ENCODE assay signal across 12 cellular contexts in the genomic region with DNA sequence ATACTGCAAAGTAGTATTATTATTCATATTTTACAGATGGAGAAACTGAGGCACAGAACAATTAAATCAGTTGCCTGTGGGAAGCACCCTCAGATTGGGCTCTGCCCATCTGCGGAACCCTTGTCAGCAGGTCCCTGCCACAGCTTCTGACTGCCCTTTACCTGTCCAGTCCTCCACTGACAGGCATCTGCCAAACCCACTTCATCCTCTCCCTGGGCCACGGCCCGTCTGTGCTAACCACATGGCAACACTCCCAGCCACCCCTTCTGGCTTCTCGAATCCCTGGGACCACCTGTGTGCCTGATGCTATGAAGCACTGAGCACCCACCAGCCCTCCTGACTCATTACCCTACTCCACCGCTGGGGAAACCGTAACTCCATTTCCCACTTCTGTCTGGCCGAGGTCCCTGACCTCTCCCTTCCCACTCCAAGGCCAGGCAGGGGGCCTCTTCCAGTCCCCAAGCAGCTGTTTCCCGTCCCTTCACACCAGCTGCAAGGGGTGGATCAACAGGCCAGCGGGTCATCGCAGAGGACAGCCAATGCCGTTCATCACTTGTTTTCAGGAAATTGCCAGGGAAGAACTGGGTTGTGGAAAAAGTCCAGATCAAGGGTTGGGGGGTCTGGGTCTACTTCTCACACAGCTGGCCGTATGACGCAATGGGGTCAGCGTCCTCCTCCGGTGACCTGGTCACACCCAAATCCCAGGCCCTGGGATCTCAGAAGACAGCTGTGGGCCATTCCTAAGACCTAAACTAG. TPM values are rescaled to one million over a fixed set of nuclear protein-coding genes. Genes with fewer than 3 reads are reported as not detected.
DNase-seq lines count a peak whose midpoint lies in the region; ATAC-seq, FAIRE-seq and TF ChIP-seq lines count a peak whose summit lies in the region.
"Had no signal": no experiment of that assay in that cellular context is flagged by ENCODE, and none has a peak within 500 bp of the region (broad histone marks: within the 10 kb centered on the region; RNA-seq: fewer than 3 reads in every experiment).

No MANE protein-coding gene starts in this region.

- H3K9me3 ChIP-seq in GM12878 (replicated peaks; ENCODE audit: control insufficient read depth, insufficient read depth, low read length) (no peaks in the 10 kb centered on the region), right cardiac atrium (ENCODE audit: control insufficient read depth, low read length) (no peaks in the 10 kb centered on the region), mammary epithelial cell (replicated peaks; ENCODE audit: insufficient read depth, low read length) (no peaks in the 10 kb centered on the region)

- H3K27ac ChIP-seq in GM12878 (ENCODE audit: control insufficient read depth, insufficient read depth) (no peak overlapping the region), right cardiac atrium (ENCODE audit: low read length) (peak overlapping the region; percentile 2), mammary epithelial cell (ENCODE audit: insufficient read depth, low read depth, low read length) (no peak overlapping the region)

- H4K20me1 ChIP-seq in GM12878 (ENCODE audit: control insufficient read depth, insufficient read depth) (no peaks in the 10 kb centered on the region), mammary epithelial cell (ENCODE audit: insufficient read depth, low read length) (no peaks in the 10 kb centered on the region)

- TF ChIP-seq RAD21 in GM12878 (IDR thresholded peaks at IDR 0.05; ENCODE audit: insufficient read depth, low read depth, low read length) = no peak

- TF ChIP-seq CTCF in GM13977 (IDR thresholded peaks at IDR 0.05; ENCODE audit: extremely low read depth, insufficient read depth, missing control alignments) (no peak), GM12878 (IDR thresholded peaks at IDR 0.05 in 2 of 3, conservative IDR thresholded peaks at IDR 0.05 in 1 of 3; ENCODE audit: control insufficient read depth in 2 of 3, extremely low read depth in 1 of 3, insufficient read depth in 1 of 3, low read depth in 3 of 3, low read length in 3 of 3) (0 out of 6 replicates have a peak, but pooled peaks of 2 of the 3 experiments have one; percentile 4 to 12), mammary epithelial cell (conservative IDR thresholded peaks at IDR 0.05 in 1 of 2, IDR thresholded peaks at IDR 0.05 in 1 of 2; ENCODE audit: extremely low read depth in 1 of 2, insufficient read depth in 1 of 2, low read depth in 1 of 2, low read length in 2 of 2) (no peak)

- H3K4me2 ChIP-seq in GM12878 (ENCODE audit: control insufficient read depth, insufficient read depth) (no peak overlapping the region), mammary epithelial cell (ENCODE audit: insufficient read depth, low read depth, low read length) (no peak overlapping the region)

- H3K36me3 ChIP-seq in GM12878 (ENCODE audit: control insufficient read depth in 2 of 2, insufficient read depth in 2 of 2, low read length in 1 of 2) = no peaks in the 10 kb centered on the region
- no peaks in the 10 kb centered on the region for H3K36me3 ChIP-seq in mammary epithelial cell (ENCODE audit: insufficient read depth, low read length)

- WGBS in GM12878 (ENCODE audit: insufficient coverage, insufficient replicate concordance, low lambda C conversion rate, missing lambda C conversion rate) = 10% methylated on average over 15 of the region's 15 CpGs
- WGBS in right cardiac atrium = 15% methylated on average over 15 of the region's 15 CpGs
- WGBS in mammary epithelial cell (ENCODE audit: low coverage, missing lambda C conversion rate) = 51% methylated on average over 13 of the region's 15 CpGs

- CTCF ChIA-PET in GM12878 (lab: Yijun Ruan, JAX) = interaction anchor here (0.6 kb wide), 1 partner anchor 76 kb away, joined by 3 read pairs; no protein-coding TSS in a partner anchor
- CTCF ChIA-PET in mammary epithelial cell (lab: Charles Lee; ENCODE audit: low non-redundant PET) = no interaction called here

- no peak for TF ChIP-seq EP300 in GM12878 (IDR thresholded peaks at IDR 0.05; ENCODE audit: borderline replicate concordance in 1 of 2, control insufficient read depth in 1 of 2, low read depth in 2 of 2, low read length in 2 of 2)

- no peak overlapping the region for H3K4me3 Mint-ChIP-seq in activated T-helper 17 cell treated with anti-CD3 and anti-CD28 coated beads, Interleukin-2, amount 50 U/mL, for 72 hours
- H3K4me3 Mint-ChIP-seq in effector memory CD8-positive, alpha-beta T cell = no peak overlapping the region
- H3K4me3 Mint-ChIP-seq: activated T-cell treated with anti-CD3 and anti-CD28 coated beads, Interleukin-2, amount 50 U/mL, for 72 hours; T-helper 1 cell treated with Interleukin-12 subunit alpha and Interleukin-12 subunit beta and Interleukin-4 antibody, amounts not matched to agents 30 μg/mL and 1 μg/mL, for 36 hours had no signal

- no peak overlapping the region for H2AFZ ChIP-seq in GM12878 (ENCODE audit: control insufficient read depth, low read depth, low read length)
- H2AFZ ChIP-seq in mammary epithelial cell (ENCODE audit: low read depth, low read length) = no peak overlapping the region

- H3K9ac ChIP-seq in GM12878 (ENCODE audit: control insufficient read depth, insufficient read depth, low read length) (no peak overlapping the region), mammary epithelial cell (ENCODE audit: insufficient read depth, low read length) (no peak overlapping the region)

- intact Hi-C loops in GM12878 (cut with micrococcal nuclease; ENCODE audit: unreplicated experiment) = no loop called here
- intact Hi-C loops in right cardiac atrium (cut with DNase I) = no loop called here
- intact Hi-C loops in mammary epithelial cell (cut with micrococcal nuclease) = no loop called here

- no peak overlapping the region for H3K27ac Mint-ChIP-seq in activated T-helper 17 cell treated with anti-CD3 and anti-CD28 coated beads, Interleukin-2, amount 50 U/mL, for 72 hours
- peak overlapping the region in 1 of 2 donors; percentile 41 for H3K27ac Mint-ChIP-seq in effector memory CD8-positive, alpha-beta T cell
- H3K27ac Mint-ChIP-seq: activated T-cell treated with anti-CD3 and anti-CD28 coated beads, Interleukin-2, amount 50 U/mL, for 72 hours; T-helper 1 cell treated with Interleukin-12 subunit alpha and Interleukin-12 subunit beta and Interleukin-4 antibody, amounts not matched to agents 30 μg/mL and 1 μg/mL, for 36 hours had no signal

- RAD21 ChIA-PET in GM12878 (lab: Charles Lee; ENCODE audit: unreplicated experiment) = interaction anchor here (0.6 to 0.8 kb wide), 2 partner anchors 14 to 163 kb away, joined by 3 to 4 read pairs; no protein-coding TSS in a partner anchor

- no peaks in the 10 kb centered on the region for H3K36me3 Mint-ChIP-seq in activated T-helper 17 cell treated with anti-CD3 and anti-CD28 coated beads, Interleukin-2, amount 50 U/mL, for 72 hours (ENCODE audit: low read depth)
- H3K36me3 Mint-ChIP-seq in effector memory CD8-positive, alpha-beta T cell (ENCODE audit: insufficient read depth) = no peaks in the 10 kb centered on the region

- H3K4me1 Mint-ChIP-seq in activated T-helper 17 cell treated with anti-CD3 and anti-CD28 coated beads, Interleukin-2, amount 50 U/mL, for 72 hours = peaks cover 4% of the 10 kb centered on the region
- H3K4me1 Mint-ChIP-seq in effector memory CD8-positive, alpha-beta T cell (ENCODE audit: low read depth in 2 of 2) = peaks cover 13% of the 10 kb centered on the region in 2 donors

- in situ Hi-C loops in GM13977 (cut with MboI; ENCODE audit: low pct_unique_long_range_greater_than_20kb, low sequenced_read_pairs, unreplicated experiment) = no loop called here
- in situ Hi-C loops in GM12878 (cut with MboI) = no loop called here
- in situ Hi-C loops in mammary epithelial cell (cut with MboI; ENCODE audit: low sequenced_read_pairs in 2 of 2) = no loop called here

- no peak for TF ChIP-seq POLR2A in GM12878 (IDR thresholded peaks at IDR 0.05; ENCODE audit: low read depth, low read length)

- no peak for FAIRE-seq in GM12878 (lab: Jason Lieb, UNC)

- H3K79me2 ChIP-seq in GM12878 (ENCODE audit: control insufficient read depth, insufficient read depth, low read length) = no peaks in the 10 kb centered on the region
- H3K79me2 ChIP-seq in mammary epithelial cell (ENCODE audit: insufficient read depth, low read length) = no peaks in the 10 kb centered on the region

- SMC1A ChIA-PET in GM12878 (lab: Charles Lee; ENCODE audit: uncharacterized antibody, unreplicated experiment) = interaction anchor here (0.5 kb wide), 1 partner anchor 21 kb away, joined by 3 read pairs; no protein-coding TSS in a partner anchor

- no peaks in the 10 kb centered on the region for H3K9me3 Mint-ChIP-seq in activated T-helper 17 cell treated with anti-CD3 and anti-CD28 coated beads, Interleukin-2, amount 50 U/mL, for 72 hours
- no peaks in the 10 kb centered on the region for H3K9me3 Mint-ChIP-seq in effector memory CD8-positive, alpha-beta T cell
- H3K9me3 Mint-ChIP-seq: activated T-cell treated with anti-CD3 and anti-CD28 coated beads, Interleukin-2, amount 50 U/mL, for 72 hours; T-helper 1 cell treated with Interleukin-12 subunit alpha and Interleukin-12 subunit beta and Interleukin-4 antibody, amounts not matched to agents 30 μg/mL and 1 μg/mL, for 36 hours had no signal

- no peak for ATAC-seq in GM12878
- ATAC-seq in right cardiac atrium = peak; percentile 38 to 75
- no peak for ATAC-seq in activated T-helper 17 cell treated with anti-CD3 and anti-CD28 coated beads, Interleukin-2, amount 50 U/mL, for 72 hours (replicated peaks)
- no peak for ATAC-seq in effector memory CD8-positive, alpha-beta T cell (replicated peaks)
- ATAC-seq: activated T-cell treated with anti-CD3 and anti-CD28 coated beads, Interleukin-2, amount 50 U/mL, for 72 hours had no signal

- peaks cover 12% of the 10 kb centered on the region for H3K27me3 Mint-ChIP-seq in activated T-helper 17 cell treated with anti-CD3 and anti-CD28 coated beads, Interleukin-2, amount 50 U/mL, for 72 hours
- H3K27me3 Mint-ChIP-seq in effector memory CD8-positive, alpha-beta T cell = peaks cover 12 to 30% of the 10 kb centered on the region in 2 donors

- H3K27me3 ChIP-seq in GM12878 (replicated peaks in 1 of 2; ENCODE audit: control insufficient read depth in 2 of 2, insufficient read depth in 2 of 2, low read length in 1 of 2) = peaks cover 2% of the 10 kb centered on the region in 2 experiments; a peak in 3 of 4 replicates
- no peaks in the 10 kb centered on the region for H3K27me3 ChIP-seq in right cardiac atrium (ENCODE audit: control insufficient read depth, insufficient read depth)
- H3K27me3 ChIP-seq in mammary epithelial cell (ENCODE audit: insufficient read depth, low read length) = no peaks in the 10 kb centered on the region

- POLR2A ChIA-PET in GM12878 (lab: Charles Lee) = no interaction called here

- H3K4me1 ChIP-seq in GM12878 (ENCODE audit: control insufficient read depth, insufficient read depth, low read length) (peaks cover 5% of the 10 kb centered on the region), right cardiac atrium (ENCODE audit: control insufficient read depth, insufficient read depth, low read length) (no peaks in the 10 kb centered on the region), mammary epithelial cell (ENCODE audit: insufficient read depth, low read length) (peaks cover 5% of the 10 kb centered on the region)

- BruUV-seq in GM12878 (replicated peaks; lab: Mats Ljungman, UMichigan) (no TSS peak), mammary epithelial cell (replicated peaks; lab: Mats Ljungman, UMichigan) (no TSS peak)

- H3K4me3 ChIP-seq in GM12878 (no peak overlapping the region), right cardiac atrium (ENCODE audit: low read length) (no peak overlapping the region), mammary epithelial cell (replicated peaks in 1 of 3; ENCODE audit: insufficient read depth in 1 of 3, low read depth in 2 of 3, low read length in 3 of 3) (no peak overlapping the region)

- DNase-seq in GM13977 (ENCODE audit: low spot score) (peak; percentile 20), GM12878 (ENCODE audit: low read depth, low spot score) (no peak), right cardiac atrium (peak; percentile 80 to 87 (median 80)), putamen (ENCODE audit: low spot score) (peak; percentile 39), mammary epithelial cell (no peak)
- no peak for DNase-seq in activated CD4-positive, CD25-positive, alpha-beta regulatory T cell (lab: John Stamatoyannopoulos, UW)
- no peak for DNase-seq in effector memory CD8-positive, alpha-beta T cell
- DNase-seq: activated T-cell treated with anti-CD3 and anti-CD28 coated beads, Interleukin-2, amount 50 U/mL, for 72 hours; DMS79; NCI-H774 had no signal

- dilution Hi-C loops in mammary epithelial cell (cut with HindIII; ENCODE audit: low sequenced_read_pairs) = no loop called here

RNA-seq across cellular contexts. Expression of a gene that starts 2.5 kb away (rescaled TPM):
- total RNA-seq in GM12878 (2013; cell fraction: nucleolus; rRNA removed) = not detected in 2 replicates
- total RNA-seq in GM12878 (2014; rRNA removed) = 0.45 and 0.54 TPM in 2 replicates
- 0.22 TPM in 1 of 2 replicates, not detected in the other for total RNA-seq in GM12878 (2014; rRNA removed; fragmentation: Illumina TruSeq; extraction: Trizol)
- 0.26 and 0.56 TPM in 2 replicates for total RNA-seq in GM12878 (2021)
- polyA plus RNA-seq in GM12878 (2011; ENCODE audit: low read depth) = 0.16 TPM
- polyA plus RNA-seq in GM12878 (2011; rRNA removed) = 0.05 TPM in 1 of 2 replicates, not detected in the other
- polyA plus RNA-seq in GM12878 (2011; cell fraction: cytosol; rRNA removed) = 0.13 and 0.15 TPM in 2 replicates
- polyA plus RNA-seq in GM12878 (2011; cell fraction: nucleus; rRNA removed) = 0.58 and 0.83 TPM in 2 replicates
- polyA plus RNA-seq in GM12878 (2012) = 0.31 TPM in 2 replicates
- polyA plus RNA-seq in GM12878 (2014; fragmentation: Illumina TruSeq; extraction: Trizol) = 0.03 TPM in 1 of 2 replicates, not detected in the other
- under 1 TPM in 1 of 2 experiments, not detected in 1; 0.07 TPM for polyA plus RNA-seq in GM12878 (2014; fragmentation: Nextera tagmentation; extraction: Ambion mirVana)
- polyA plus RNA-seq in GM12878 (2014; rRNA removed) = 0.18 and 0.57 TPM in 2 replicates
- polyA plus RNA-seq in GM12878 (2016; fragmentation: Nextera tagmentation; extraction: Ambion mirVana) = under 1 TPM; 0.62 to 0.93 TPM
- polyA minus RNA-seq in GM12878 (2011; rRNA and poly(A)+ RNA removed) = 0.21 TPM in 1 of 2 replicates, not detected in the other
- polyA minus RNA-seq in GM12878 (2011; cell fraction: cytosol; rRNA and poly(A)+ RNA removed) = not detected in 2 replicates
- polyA minus RNA-seq in GM12878 (2011; cell fraction: nucleus; rRNA and poly(A)+ RNA removed) = 0.12 and 0.19 TPM in 2 replicates
- total RNA-seq in right cardiac atrium = 10 to 100 TPM; 10.1 to 14.0 (median 13.2) TPM
- 12.5 TPM for polyA plus RNA-seq in right cardiac atrium
- total RNA-seq in activated T-helper 17 cell treated with anti-CD3 and anti-CD28 coated beads, Interleukin-2, amount 50 U/mL, for 72 hours = 1 to 10 TPM; 1.4 to 6.3 TPM
- 1 to 10 TPM in 1 of 2 donors, under 1 TPM in 1; 0.33 to 5.3 TPM for total RNA-seq in mammary epithelial cell
- 1.9 TPM for polyA plus RNA-seq in mammary epithelial cell
- 3.5 TPM for polyA minus RNA-seq in mammary epithelial cell

RNA-seq across cellular contexts. Expression of a gene that starts 19.2 kb away (rescaled TPM):
- total RNA-seq in GM12878 (2013; cell fraction: nucleolus; rRNA removed) = 52.9 and 57.0 TPM in 2 replicates
- total RNA-seq in GM12878 (2014; rRNA removed) = 1,809 and 1,831 TPM in 2 replicates
- total RNA-seq in GM12878 (2014; rRNA removed; fragmentation: Illumina TruSeq; extraction: Trizol) = 396 and 422 TPM in 2 replicates
- 3,081 and 3,150 TPM in 2 replicates for total RNA-seq in GM12878 (2021)
- polyA plus RNA-seq in GM12878 (2011; ENCODE audit: low read depth) = 2,247 TPM
- 502 and 657 TPM in 2 replicates for polyA plus RNA-seq in GM12878 (2011; rRNA removed)
- 773 and 1,031 TPM in 2 replicates for polyA plus RNA-seq in GM12878 (2011; cell fraction: cytosol; rRNA removed)
- polyA plus RNA-seq in GM12878 (2011; cell fraction: nucleus; rRNA removed) = 299 and 320 TPM in 2 replicates
- 4,616 and 4,929 TPM in 2 replicates for polyA plus RNA-seq in GM12878 (2012)
- 73.8 and 651 TPM in 2 replicates for polyA plus RNA-seq in GM12878 (2014; fragmentation: Illumina TruSeq; extraction: Trizol)
- polyA plus RNA-seq in GM12878 (2014; fragmentation: Nextera tagmentation; extraction: Ambion mirVana) = 1,000 to 10,000 TPM; 3,036 to 3,905 TPM
- 1,927 and 2,346 TPM in 2 replicates for polyA plus RNA-seq in GM12878 (2014; rRNA removed)
- polyA plus RNA-seq in GM12878 (2016; fragmentation: Nextera tagmentation; extraction: Ambion mirVana) = 1,000 to 10,000 TPM; 1,324 to 1,329 TPM
- 257 and 310 TPM in 2 replicates for polyA minus RNA-seq in GM12878 (2011; rRNA and poly(A)+ RNA removed)
- polyA minus RNA-seq in GM12878 (2011; cell fraction: cytosol; rRNA and poly(A)+ RNA removed) = 152 and 155 TPM in 2 replicates
- polyA minus RNA-seq in GM12878 (2011; cell fraction: nucleus; rRNA and poly(A)+ RNA removed) = 49.4 and 62.2 TPM in 2 replicates
- total RNA-seq in right cardiac atrium = 1,000 to 10,000 TPM in 2 of 4 donors, 100 to 1,000 TPM in 2; 887 to 1,230 (median 1,019) TPM
- polyA plus RNA-seq in right cardiac atrium = 621 TPM
- 1,000 to 10,000 TPM; 2,364 to 2,621 TPM for total RNA-seq in activated T-helper 17 cell treated with anti-CD3 and anti-CD28 coated beads, Interleukin-2, amount 50 U/mL, for 72 hours
- 1,000 to 10,000 TPM in 1 of 2 donors, 100 to 1,000 TPM in 1; 151 to 1,577 TPM for total RNA-seq in mammary epithelial cell
- 681 TPM for polyA plus RNA-seq in mammary epithelial cell
- polyA minus RNA-seq in mammary epithelial cell = 419 TPM

RNA-seq across cellular contexts. Expression of a gene that starts 19.3 kb away (rescaled TPM):
- 15.0 and 21.4 TPM in 2 replicates for total RNA-seq in GM12878 (2013; cell fraction: nucleolus; rRNA removed)
- total RNA-seq in GM12878 (2014; rRNA removed) (117 and 143 TPM in 2 replicates), GM12878 (2014; rRNA removed; fragmentation: Illumina TruSeq; extraction: Trizol) (123 and 132 TPM in 2 replicates), GM12878 (2021) (79.0 and 86.3 TPM in 2 replicates), right cardiac atrium (10 to 100 TPM; 64.4 to 90.4 (median 74.0) TPM), mammary epithelial cell (10 to 100 TPM in 1 of 2 donors, 1 to 10 TPM in 1; 5.3 to 77.6 TPM)
- polyA plus RNA-seq in GM12878 (2011; ENCODE audit: low read depth) = 198 TPM
- polyA plus RNA-seq in GM12878 (2011; rRNA removed) (44.7 and 94.1 TPM in 2 replicates), GM12878 (2014; fragmentation: Illumina TruSeq; extraction: Trizol) (52.0 and 171 TPM in 2 replicates), GM12878 (2014; fragmentation: Nextera tagmentation; extraction: Ambion mirVana) (100 to 1,000 TPM; 277 to 360 TPM), GM12878 (2014; rRNA removed) (178 and 192 TPM in 2 replicates), GM12878 (2016; fragmentation: Nextera tagmentation; extraction: Ambion mirVana) (100 to 1,000 TPM; 249 to 253 TPM), right cardiac atrium (268 TPM), mammary epithelial cell (79.6 TPM)
- 121 and 166 TPM in 2 replicates for polyA plus RNA-seq in GM12878 (2011; cell fraction: cytosol; rRNA removed)
- 70.6 and 105 TPM in 2 replicates for polyA plus RNA-seq in GM12878 (2011; cell fraction: nucleus; rRNA removed)
- 87.4 and 102 TPM in 2 replicates for polyA plus RNA-seq in GM12878 (2012)
- 41.5 and 84.3 TPM in 2 replicates for polyA minus RNA-seq in GM12878 (2011; rRNA and poly(A)+ RNA removed)
- polyA minus RNA-seq in GM12878 (2011; cell fraction: cytosol; rRNA and poly(A)+ RNA removed) = 38.0 and 51.8 TPM in 2 replicates
- polyA minus RNA-seq in GM12878 (2011; cell fraction: nucleus; rRNA and poly(A)+ RNA removed) = 13.9 and 26.2 TPM in 2 replicates
- total RNA-seq in activated T-helper 17 cell treated with anti-CD3 and anti-CD28 coated beads, Interleukin-2, amount 50 U/mL, for 72 hours = 10 to 100 TPM; 42.6 to 51.3 TPM
- polyA minus RNA-seq in mammary epithelial cell = 99.2 TPM

RNA-seq across cellular contexts. Expression of a gene that starts 23.4 kb away (rescaled TPM):
- total RNA-seq in GM12878 (2013; cell fraction: nucleolus; rRNA removed) = not detected in 2 replicates
- total RNA-seq in GM12878 (2014; rRNA removed) (not detected in 2 replicates), GM12878 (2014; rRNA removed; fragmentation: Illumina TruSeq; extraction: Trizol) (not detected in 2 replicates), GM12878 (2021) (not detected in 2 replicates), right cardiac atrium (10 to 100 TPM in 1 of 4 donors, 1 to 10 TPM in 3; 5.9 to 89.3 (median 7.8) TPM), mammary epithelial cell (100 to 1,000 TPM in 1 of 2 donors, 10 to 100 TPM in 1; 75.8 to 294 TPM)
- polyA plus RNA-seq in GM12878 (2011; ENCODE audit: low read depth) = not detected
- polyA plus RNA-seq in GM12878 (2011; rRNA removed) (0.12 and 0.45 TPM in 2 replicates), GM12878 (2014; fragmentation: Illumina TruSeq; extraction: Trizol) (not detected in 2 replicates), GM12878 (2014; fragmentation: Nextera tagmentation; extraction: Ambion mirVana) (not detected), GM12878 (2014; rRNA removed) (not detected in 2 replicates), GM12878 (2016; fragmentation: Nextera tagmentation; extraction: Ambion mirVana) (not detected), right cardiac atrium (24.1 TPM), mammary epithelial cell (551 TPM)
- 0.53 and 0.73 TPM in 2 replicates for polyA plus RNA-seq in GM12878 (2011; cell fraction: cytosol; rRNA removed)
- 0.75 and 1.1 TPM in 2 replicates for polyA plus RNA-seq in GM12878 (2011; cell fraction: nucleus; rRNA removed)
- 0.20 and 0.31 TPM in 2 replicates for polyA plus RNA-seq in GM12878 (2012)
- 0.15 and 0.21 TPM in 2 replicates for polyA minus RNA-seq in GM12878 (2011; rRNA and poly(A)+ RNA removed)
- 1.2 TPM in 1 of 2 replicates, not detected in the other for polyA minus RNA-seq in GM12878 (2011; cell fraction: cytosol; rRNA and poly(A)+ RNA removed)
- polyA minus RNA-seq in GM12878 (2011; cell fraction: nucleus; rRNA and poly(A)+ RNA removed) = 0.48 TPM in 1 of 2 replicates, not detected in the other
- 100 to 1,000 TPM in 1 of 2 donors, 1 to 10 TPM in 1; 4.8 to 120 TPM for total RNA-seq in activated T-helper 17 cell treated with anti-CD3 and anti-CD28 coated beads, Interleukin-2, amount 50 U/mL, for 72 hours
- 208 TPM for polyA minus RNA-seq in mammary epithelial cell

RNA-seq across cellular contexts. Expression of a gene that starts 32.4 kb away (rescaled TPM):
- total RNA-seq in GM12878 (2013; cell fraction: nucleolus; rRNA removed) = 26.5 and 32.1 TPM in 2 replicates
- total RNA-seq in GM12878 (2014; rRNA removed) (49.9 and 62.2 TPM in 2 replicates), GM12878 (2014; rRNA removed; fragmentation: Illumina TruSeq; extraction: Trizol) (17.2 and 19.6 TPM in 2 replicates), GM12878 (2021) (72.4 and 74.6 TPM in 2 replicates), right cardiac atrium (10 to 100 TPM; 28.9 to 37.4 (median 32.6) TPM), mammary epithelial cell (10 to 100 TPM in 1 of 2 donors, 1 to 10 TPM in 1; 8.0 to 31.0 TPM)
- polyA plus RNA-seq in GM12878 (2011; ENCODE audit: low read depth) = 6.3 TPM
- polyA plus RNA-seq in GM12878 (2011; rRNA removed) (11.6 and 30.7 TPM in 2 replicates), GM12878 (2014; fragmentation: Illumina TruSeq; extraction: Trizol) (3.7 and 16.2 TPM in 2 replicates), GM12878 (2014; fragmentation: Nextera tagmentation; extraction: Ambion mirVana) (1 to 10 TPM; 1.1 to 3.5 TPM), GM12878 (2014; rRNA removed) (68.1 and 78.8 TPM in 2 replicates), GM12878 (2016; fragmentation: Nextera tagmentation; extraction: Ambion mirVana) (100 to 1,000 TPM; 117 to 134 TPM), right cardiac atrium (44.0 TPM), mammary epithelial cell (44.0 TPM)
- 68.6 and 89.2 TPM in 2 replicates for polyA plus RNA-seq in GM12878 (2011; cell fraction: cytosol; rRNA removed)
- 44.7 and 55.9 TPM in 2 replicates for polyA plus RNA-seq in GM12878 (2011; cell fraction: nucleus; rRNA removed)
- 27.7 and 30.3 TPM in 2 replicates for polyA plus RNA-seq in GM12878 (2012)
- polyA minus RNA-seq in GM12878 (2011; rRNA and poly(A)+ RNA removed) = 6.6 and 28.3 TPM in 2 replicates
- 19.6 and 21.2 TPM in 2 replicates for polyA minus RNA-seq in GM12878 (2011; cell fraction: cytosol; rRNA and poly(A)+ RNA removed)
- polyA minus RNA-seq in GM12878 (2011; cell fraction: nucleus; rRNA and poly(A)+ RNA removed) = 8.3 and 11.5 TPM in 2 replicates
- total RNA-seq in activated T-helper 17 cell treated with anti-CD3 and anti-CD28 coated beads, Interleukin-2, amount 50 U/mL, for 72 hours = 10 to 100 TPM; 49.0 to 87.8 TPM
- 20.2 TPM for polyA minus RNA-seq in mammary epithelial cell

Comparison
In these comparisons a context has a peak if more than half of its experiments do, and no peak if none do; other contexts are left out.
1. DNase-seq: peak in GM13977 (single experiment), right cardiac atrium (3 of 3) and putamen (single experiment); none in GM12878 (single experiment), activated CD4-positive, CD25-positive, alpha-beta regulatory T cell (0 of 4), effector memory CD8-positive, alpha-beta T cell (0 of 3) and mammary epithelial cell (single experiment).
2. CTCF ChIP-seq: peak in GM12878 (2 of 3); none in GM13977 (single experiment) and mammary epithelial cell (0 of 2).
3. ATAC-seq: peak in right cardiac atrium (2 of 2); none in GM12878 (single experiment), activated T-helper 17 cell treated with anti-CD3 and anti-CD28 coated beads, Interleukin-2, amount 50 U/mL, for 72 hours (single experiment) and effector memory CD8-positive, alpha-beta T cell (single experiment).